ENCODE assay signal across 9 cellular contexts in the genomic region with DNA sequence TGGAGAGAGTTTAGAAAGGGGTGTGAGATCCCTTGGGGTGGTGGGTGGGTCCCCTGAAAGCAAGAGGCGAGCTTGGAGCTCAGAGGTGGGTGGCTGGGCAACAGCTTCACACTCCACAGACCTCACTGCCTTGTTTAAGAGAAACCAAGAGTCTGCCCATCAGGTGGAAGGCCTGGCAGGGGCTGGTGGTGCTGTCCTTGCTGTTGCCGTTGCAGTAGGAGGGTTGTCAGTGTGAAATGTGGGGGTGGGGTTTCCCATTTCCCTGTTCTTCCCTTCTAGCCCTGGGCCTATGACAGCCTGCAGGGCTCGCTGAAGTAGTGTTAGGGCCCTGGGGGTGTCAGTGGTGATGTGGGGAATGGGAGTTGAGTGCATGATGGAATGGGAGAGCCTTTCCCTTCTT. TPM values are rescaled to one million over a fixed set of nuclear protein-coding genes. Genes with fewer than 3 reads are reported as not detected.
DNase-seq lines count a peak whose midpoint lies in the region; ATAC-seq, FAIRE-seq and TF ChIP-seq lines count a peak whose summit lies in the region.
"Had no signal": no experiment of that assay in that cellular context is flagged by ENCODE, and none has a peak within 500 bp of the region (broad histone marks: within the 10 kb centered on the region; RNA-seq: fewer than 3 reads in every experiment).

No MANE protein-coding gene starts in this region.

- WGBS in adrenal gland, 4 donors, result 52 to 58% (median 54%) methylated on average over 3 of the region's 3 CpGs
- WGBS in mesenchymal stem cell, result 74% methylated on average over 2 of the region's 3 CpGs
- 61 to 75% (median 66%) methylated on average over 3 of the region's 3 CpGs for WGBS in small intestine, 3 donors
- WGBS in testis, 2 donors, result 53 to 70% methylated on average over 2 to 3 of the region's 3 CpGs

- H3K18ac ChIP-seq in mesenchymal stem cell (ENCODE audit: low read depth in 1 of 2, low read length in 2 of 2), result peak overlapping the region in 1 of 2 experiments; percentile 37

- H3K4ac ChIP-seq in mesenchymal stem cell (ENCODE audit: low read depth in 1 of 2, low read length in 2 of 2), result peak overlapping the region in 1 of 2 experiments; percentile 5

- no peak for ATAC-seq in activated T-cell treated with anti-CD3 and anti-CD28 coated beads, Interleukin-2, amount 50 U/mL, for 72 hours (replicated peaks in 1 of 2)

- H3K4me3 ChIP-seq in adrenal gland (peak overlapping the region in 1 of 4 donors; percentile 92), mesenchymal stem cell (ENCODE audit: insufficient read depth in 1 of 2, low read depth in 1 of 2, low read length in 2 of 2) (peak overlapping the region in 1 of 2 experiments; percentile 99), tibial artery (peak overlapping the region in 1 of 2 donors; percentile 91), small intestine (ENCODE audit: low read depth in 1 of 2, low read length in 2 of 2) (no peak overlapping the region), testis (no peak overlapping the region)

- peak overlapping the region in 1 of 2 experiments; percentile 41 for H3K23ac ChIP-seq in mesenchymal stem cell (ENCODE audit: low read length in 2 of 2)

- no peak overlapping the region for H4K8ac ChIP-seq in mesenchymal stem cell (ENCODE audit: low read length)

- H3K27me3 ChIP-seq in adrenal gland, result no peaks in the 10 kb centered on the region
- no peaks in the 10 kb centered on the region for H3K27me3 ChIP-seq in mesenchymal stem cell (ENCODE audit: control insufficient read depth in 1 of 2, insufficient read depth in 1 of 2, low read length in 2 of 2)
- no peaks in the 10 kb centered on the region for H3K27me3 ChIP-seq in tibial artery
- H3K27me3 ChIP-seq in small intestine (ENCODE audit: control insufficient read depth in 2 of 2, insufficient read depth in 2 of 2, low read length in 2 of 2), result no peaks in the 10 kb centered on the region
- no peaks in the 10 kb centered on the region for H3K27me3 ChIP-seq in testis

- TF ChIP-seq POLR2A in adrenal gland (IDR thresholded peaks at IDR 0.05), result peak in 1 of 2 donors; percentile 6
- no peak for TF ChIP-seq POLR2A in testis (IDR thresholded peaks at IDR 0.05)

- H3K27ac ChIP-seq in adrenal gland (peak overlapping the region in 4 of 5 donors; percentile 35 to 97 (median 70)), mesenchymal stem cell (ENCODE audit: low read length, poor library complexity, severe bottlenecking) (peak overlapping the region; percentile 11), tibial artery (peak overlapping the region; percentile 96 to 97), small intestine (ENCODE audit: low read depth in 1 of 2, low read length in 1 of 2) (peak overlapping the region in 1 of 2 donors; percentile 72), testis (peak overlapping the region in 1 of 2 donors; percentile 90)
- H3K27ac ChIP-seq: epithelial cell of prostate had no signal

- FAIRE-seq in small intestine (lab: Jason Lieb, UNC), result no peak

- H3K4me2 ChIP-seq in mesenchymal stem cell (ENCODE audit: low read length, poor library complexity, severe bottlenecking), result no peak overlapping the region

- H2BK120ac ChIP-seq in mesenchymal stem cell (ENCODE audit: low read depth, low read length), result no peak overlapping the region

- peak overlapping the region; percentile 26 for H2BK15ac ChIP-seq in mesenchymal stem cell (ENCODE audit: low read depth, poor library complexity, severe bottlenecking)

- TF ChIP-seq CTCF in adrenal gland (IDR thresholded peaks at IDR 0.05) (no peak), tibial artery (IDR thresholded peaks at IDR 0.05) (no peak), testis (IDR thresholded peaks at IDR 0.05) (no peak)

- intact Hi-C loops in adrenal gland (cut with DNase I), result loop anchor here (5.0 kb wide), 2 partner anchors 51 to 66 kb away; partner anchors contain the start of gene ANKDD1A (in 1 of the 2)
- intact Hi-C loops in tibial artery (cut with DNase I; ENCODE audit: low total_unique reads), result loop anchor here (10.0 kb wide), 1 partner anchor 49 kb away; no protein-coding TSS in a partner anchor
- intact Hi-C loops in testis (cut with DNase I; ENCODE audit: low total_unique reads), result no loop called here

- peaks cover 27% of the 10 kb centered on the region for H3K79me1 ChIP-seq in mesenchymal stem cell (replicated peaks; ENCODE audit: low read length, poor library complexity, severe bottlenecking)

- no peaks in the 10 kb centered on the region for H3K9me3 Mint-ChIP-seq in activated T-cell treated with anti-CD3 and anti-CD28 coated beads, Interleukin-2, amount 50 U/mL, for 72 hours

- peaks cover 7 to 11% of the 10 kb centered on the region in 2 donors for H3K36me3 Mint-ChIP-seq in activated T-cell treated with anti-CD3 and anti-CD28 coated beads, Interleukin-2, amount 50 U/mL, for 72 hours (ENCODE audit: insufficient read depth in 2 of 2)

- H3K9me3 ChIP-seq in adrenal gland (replicated peaks in 1 of 3), result no peaks in the 10 kb centered on the region
- H3K9me3 ChIP-seq in mesenchymal stem cell (ENCODE audit: control insufficient read depth, low read length), result no peaks in the 10 kb centered on the region
- H3K9me3 ChIP-seq in tibial artery, result no peaks in the 10 kb centered on the region
- H3K9me3 ChIP-seq in small intestine (ENCODE audit: control insufficient read depth, low read depth), result no peaks in the 10 kb centered on the region
- no peaks in the 10 kb centered on the region for H3K9me3 ChIP-seq in testis

- peaks cover 47% of the 10 kb centered on the region for H3K4me1 Mint-ChIP-seq in activated T-cell treated with anti-CD3 and anti-CD28 coated beads, Interleukin-2, amount 50 U/mL, for 72 hours (ENCODE audit: low read depth)

- H2AK5ac ChIP-seq in mesenchymal stem cell (ENCODE audit: low read length, severe bottlenecking), result peak overlapping the region; percentile 31

- peak overlapping the region; percentile 75 for H3K27ac Mint-ChIP-seq in activated T-cell treated with anti-CD3 and anti-CD28 coated beads, Interleukin-2, amount 50 U/mL, for 72 hours

- peak overlapping the region; percentile 51 to 96 for H3K4me3 Mint-ChIP-seq in activated T-cell treated with anti-CD3 and anti-CD28 coated beads, Interleukin-2, amount 50 U/mL, for 72 hours

- H3K14ac ChIP-seq in mesenchymal stem cell (ENCODE audit: low read length in 2 of 2), result peak overlapping the region in 1 of 2 experiments; percentile 44

- H2BK12ac ChIP-seq in mesenchymal stem cell (ENCODE audit: low read length in 2 of 2), result peak overlapping the region; percentile 64 to 67

- no peak overlapping the region for H2BK5ac ChIP-seq in mesenchymal stem cell (ENCODE audit: low read depth, low read length, poor library complexity, severe bottlenecking)

- H4K91ac ChIP-seq in mesenchymal stem cell (ENCODE audit: low read length), result no peak overlapping the region

- DNase-seq in activated T-cell treated with anti-CD3 and anti-CD28 coated beads, Interleukin-2, amount 50 U/mL, for 72 hours, result no peak
- DNase-seq in activated T-cell treated with anti-CD3 and anti-CD28 coated beads for 4 hours, result no peak
- DNase-seq in adrenal gland, result peak in 1 of 7 donors; percentile 26
- no peak for DNase-seq in mesenchymal stem cell
- no peak for DNase-seq in tibial artery
- no peak for DNase-seq in GM03348 (ENCODE audit: low spot score)
- DNase-seq in small intestine, result no peak
- no peak for DNase-seq in testis

- peak overlapping the region; percentile 95 for H3K9ac ChIP-seq in mesenchymal stem cell (ENCODE audit: low read length)

- H3K36me3 ChIP-seq in adrenal gland (replicated peaks in 1 of 2) (peaks cover 0 to 27% of the 10 kb centered on the region in 2 donors), mesenchymal stem cell (ENCODE audit: control insufficient read depth in 1 of 2, insufficient read depth in 2 of 2, low read depth in 1 of 2, low read length in 2 of 2) (peaks cover 7 to 38% of the 10 kb centered on the region in 2 experiments), tibial artery (peaks cover 13 to 23% (median 20%) of the 10 kb centered on the region in 3 donors), small intestine (ENCODE audit: control insufficient read depth in 2 of 2, insufficient read depth in 2 of 2, low read length in 2 of 2) (no peaks in the 10 kb centered on the region), testis (ENCODE audit: low read depth, missing control alignments) (no peaks in the 10 kb centered on the region)

- no peak overlapping the region for H2AFZ ChIP-seq in mesenchymal stem cell (ENCODE audit: low read depth, low read length)

- no peaks in the 10 kb centered on the region for H3K27me3 Mint-ChIP-seq in activated T-cell treated with anti-CD3 and anti-CD28 coated beads, Interleukin-2, amount 50 U/mL, for 72 hours (ENCODE audit: low read depth)

- H3K4me1 ChIP-seq in adrenal gland (replicated peaks in 1 of 2) (peaks cover 33 to 53% of the 10 kb centered on the region in 2 donors), mesenchymal stem cell (ENCODE audit: control insufficient read depth, insufficient read depth, low read depth, low read length) (peaks cover 38% of the 10 kb centered on the region), tibial artery (peaks cover 0 to 64% (median 44%) of the 10 kb centered on the region in 4 donors), small intestine (ENCODE audit: control insufficient read depth in 2 of 2, insufficient read depth in 1 of 2, low read depth in 1 of 2, low read length in 1 of 2) (peaks cover 0 to 8% of the 10 kb centered on the region in 2 donors), testis (peaks cover 29% of the 10 kb centered on the region)

RNA-seq across cellular contexts. Expression of gene PLEKHO2, which starts 4.1 kb away (rescaled TPM):
- total RNA-seq in activated T-cell treated with anti-CD3 and anti-CD28 coated beads, Interleukin-2, amount 50 U/mL, for 72 hours, result 10 to 100 TPM; 14.3 to 15.3 TPM
- total RNA-seq in adrenal gland (10 to 100 TPM; 31.3 to 62.9 (median 50.3) TPM), testis (10 to 100 TPM; 17.2 to 28.9 TPM)
- polyA plus RNA-seq in adrenal gland (10 to 100 TPM; 20.4 to 49.3 (median 33.7) TPM), small intestine (10 to 100 TPM in 1 of 3 donors, 1 to 10 TPM in 2; 1.3 to 17.8 (median 9.2) TPM), testis (ENCODE audit: insufficient read depth, low read depth, low replicate concordance) (19.3 TPM)
- polyA plus RNA-seq in mesenchymal stem cell (2013, experiment 1 of 2), result 16.3 TPM
- polyA plus RNA-seq in mesenchymal stem cell (2013, experiment 2 of 2), result 17.0 TPM

RNA-seq across cellular contexts. Expression of gene PIF1, which starts 20.4 kb away (rescaled TPM):
- 10 to 100 TPM; 33.3 to 39.7 TPM for total RNA-seq in activated T-cell treated with anti-CD3 and anti-CD28 coated beads, Interleukin-2, amount 50 U/mL, for 72 hours
- total RNA-seq in adrenal gland, result 1 to 10 TPM in 5 of 8 donors, under 1 TPM in 3; 0.26 to 3.8 (median 1.7) TPM
- 1 to 10 TPM in 2 of 3 donors, under 1 TPM in 1; 0.33 to 6.0 (median 3.0) TPM for polyA plus RNA-seq in adrenal gland
- polyA plus RNA-seq in mesenchymal stem cell (2013, experiment 1 of 2), result 0.94 TPM
- polyA plus RNA-seq in mesenchymal stem cell (2013, experiment 2 of 2), result 1.0 TPM
- polyA plus RNA-seq in small intestine, result 10 to 100 TPM in 1 of 3 donors, under 1 TPM in 2; 0.45 to 11.7 (median 0.81) TPM
- 10 to 100 TPM in 1 of 2 donors, 1 to 10 TPM in 1; 6.9 to 19.1 TPM for total RNA-seq in testis
- 3.4 TPM for polyA plus RNA-seq in testis (ENCODE audit: insufficient read depth, low read depth, low replicate concordance)
